ENCODE assay signal across 9 cellular contexts in genomic region chr16:47713225-47713595, GRCh38.
DNase-seq lines count a peak whose midpoint lies in the region; ATAC-seq, FAIRE-seq and TF ChIP-seq lines count a peak whose summit lies in the region.
"Had no signal": no experiment of that assay in that cellular context is flagged by ENCODE, and none has a peak within 500 bp of the region (broad histone marks: within the 10 kb centered on the region; RNA-seq: fewer than 3 reads in every experiment).

No MANE protein-coding gene starts in this region.

- H4K20me1 ChIP-seq in K562 (replicated peaks; ENCODE audit: control insufficient read depth, insufficient read depth, low read length): no peaks in the 10 kb centered on the region

- no peaks in the 10 kb centered on the region for H3K79me2 ChIP-seq in K562 (ENCODE audit: control insufficient read depth, insufficient read depth, low read length)

- no peak for TF ChIP-seq POLR2A in K562 (conservative IDR thresholded peaks at IDR 0.05)

- no peak overlapping the region for H3K4me3 ChIP-seq in K562
- no peak overlapping the region for H3K4me3 ChIP-seq in upper lobe of right lung

- H3K36me3 ChIP-seq in K562 (ENCODE audit: control insufficient read depth, insufficient read depth, low read length) (no peaks in the 10 kb centered on the region), upper lobe of right lung (no peaks in the 10 kb centered on the region)

- peak; percentile 32; the same call in 1 of the 2 replicates for TF ChIP-seq EP300 in K562 (IDR thresholded peaks at IDR 0.05; ENCODE audit: low read length)

- no peaks in the 10 kb centered on the region for H3K9me3 ChIP-seq in K562 (replicated peaks; ENCODE audit: control insufficient read depth, insufficient read depth, low read depth, low read length)
- H3K9me3 ChIP-seq in upper lobe of right lung: no peaks in the 10 kb centered on the region

- H3K27ac ChIP-seq in K562 (ENCODE audit: extremely low read depth, low read depth, low read length) (no peak overlapping the region), upper lobe of right lung (no peak overlapping the region)

- no peak overlapping the region for H2AFZ ChIP-seq in K562 (ENCODE audit: low read depth, low read length)

- H3K4me1 ChIP-seq in K562 (replicated peaks in 1 of 2; ENCODE audit: control insufficient read depth in 2 of 2, insufficient read depth in 2 of 2, low read length in 2 of 2) (peaks cover 0 to 5% of the 10 kb centered on the region in 2 experiments; a peak in 2 of 5 replicates), upper lobe of right lung (no peaks in the 10 kb centered on the region)

- H3K4me2 ChIP-seq in K562 (ENCODE audit: insufficient read depth, low read length): no peak overlapping the region

- TF ChIP-seq CTCF in K562 (IDR thresholded peaks at IDR 0.05 in 2 of 3, conservative IDR thresholded peaks at IDR 0.05 in 1 of 3; ENCODE audit: insufficient read depth in 2 of 3, low read depth in 1 of 3, low read length in 3 of 3) (no peak), upper lobe of right lung (IDR thresholded peaks at IDR 0.05) (no peak)

- H3K27me3 ChIP-seq in K562 (ENCODE audit: control insufficient read depth in 2 of 2, insufficient read depth in 2 of 2, low read length in 2 of 2) (peaks cover 2 to 8% of the 10 kb centered on the region in 2 experiments; a peak in 3 of 5 replicates), upper lobe of right lung (no peaks in the 10 kb centered on the region)

- POLR2A ChIA-PET in K562 (lab: Yijun Ruan, JAX): no interaction called here

- no TSS peak for BruUV-seq in K562 (replicated peaks; lab: Mats Ljungman, UMichigan)

- WGBS in K562 (ENCODE audit: insufficient coverage, low coverage, missing lambda C conversion rate): 0% methylated on average over 6 of the region's 6 CpGs

- no peaks in the 10 kb centered on the region for H3K9me1 ChIP-seq in K562 (ENCODE audit: control insufficient read depth, insufficient read depth, low read length)

- DNase-seq in stimulated activated CD4-positive, alpha-beta T cell treated with anti-CD3 and anti-CD28 coated beads, Interleukin-15, amount 100 ng/mL, for 24 hours: peak; percentile 13
- DNase-seq in stimulated activated CD4-positive, alpha-beta T cell treated with anti-CD3 and anti-CD28 coated beads, Interleukin-4, amount 100 ng/mL, for 1 hour: no peak
- DNase-seq in HK-2 (ENCODE audit: unreplicated experiment) (peak; percentile 16), K562 (ENCODE audit: extremely low read depth in 1 of 4, low spot score in 3 of 4) (peak in 2 of 4 experiments; percentile 14 to 37), upper lobe of right lung (no peak), germinal center (ENCODE audit: low spot score) (no peak)
- no peak for DNase-seq in stimulated activated naive CD4-positive, alpha-beta T cell treated with Interleukin-2 at 50 U/mL for 16 hours (lab: John Stamatoyannopoulos, UW)

- ATAC-seq in K562 (peak; percentile 72), upper lobe of right lung (peak; percentile 53), GM21825 (IDR thresholded peaks at IDR 0.05; ENCODE audit: unreplicated experiment) (no peak)

- CTCF ChIA-PET in K562 (lab: Yijun Ruan, JAX; ENCODE audit: low intra/inter-chr PET ratio): no interaction called here

- no peak for TF ChIP-seq RAD21 in K562 (CRISPR knock-in tag; conservative IDR thresholded peaks at IDR 0.05 in 1 of 2, IDR thresholded peaks at IDR 0.05 in 1 of 2)

- intact Hi-C loops in K562 (cut with micrococcal nuclease): no loop called here
- intact Hi-C loops in upper lobe of right lung (cut with DNase I): no loop called here

- no peak overlapping the region for H3K9ac ChIP-seq in K562 (ENCODE audit: insufficient read depth in 1 of 2, low read depth in 2 of 2, low read length in 2 of 2)

- in situ Hi-C loops in K562 (cut with MboI): no loop called here

- no peak for FAIRE-seq in K562 (lab: Jason Lieb, UNC)
- FAIRE-seq: frontal cortex had no signal

TF ChIP-seq in K562, 482 proteins besides CTCF, POLR2A, EP300 and RAD21:
- TF ChIP-seq TEAD4 (IDR thresholded peaks at IDR 0.05; ENCODE audit: low read length) (0 out of 2 replicates have a peak, but pooled peaks have one; percentile 33), TEAD4 (CRISPR knock-in tag; IDR thresholded peaks at IDR 0.05; ENCODE audit: borderline replicate concordance) (no peak), DEAF1 (CRISPR knock-in tag; IDR thresholded peaks at IDR 0.05) (no peak), TCF3 (CRISPR knock-in tag; IDR thresholded peaks at IDR 0.05) (peak; percentile 44), CTBP1 (IDR thresholded peaks at IDR 0.05; ENCODE audit: borderline replicate concordance) (peak; percentile 52; the same call in 1 of the 2 replicates), ELF4 (CRISPR knock-in tag; IDR thresholded peaks at IDR 0.05) (no peak), EHMT2 (IDR thresholded peaks at IDR 0.05) (no peak), SNRNP70 (optimal IDR thresholded peaks at IDR 0.05; ENCODE audit: low read depth, low read length) (no peak), ZNF217 (CRISPR knock-in tag; IDR thresholded peaks at IDR 0.05) (no peak), CBFA2T2 (conservative IDR thresholded peaks at IDR 0.05) (peak; percentile 53), POLR2H (tag; IDR thresholded peaks at IDR 0.05; ENCODE audit: low read depth) (no peak), NR2F6 (CRISPR knock-in tag; IDR thresholded peaks at IDR 0.05) (no peak), ZNF76 (CRISPR knock-in tag; IDR thresholded peaks at IDR 0.05; ENCODE audit: borderline replicate concordance) (no peak), ZNF134 (CRISPR knock-in tag; conservative IDR thresholded peaks at IDR 0.05) (no peak), KDM1A (IDR thresholded peaks at IDR 0.05) (peak; percentile 81 to 82), RBM39 (optimal IDR thresholded peaks at IDR 0.05; ENCODE audit: low read depth, low read length) (no peak), ARID1B (IDR thresholded peaks at IDR 0.05) (peak; percentile 36; the same call in 1 of the 2 replicates), ZNF354B (CRISPR knock-in tag; IDR thresholded peaks at IDR 0.05) (no peak), FOSL1 (tag; conservative IDR thresholded peaks at IDR 0.05) (0 out of 2 replicates have a peak, but pooled peaks have one; percentile 22), ILF3 (IDR thresholded peaks at IDR 0.05; ENCODE audit: borderline replicate concordance) (no peak), JUND (IDR thresholded peaks at IDR 0.05; ENCODE audit: borderline replicate concordance, low read depth, low read length) (peak; percentile 41; the same call in 1 of the 2 replicates), JUND (tag; IDR thresholded peaks at IDR 0.05; ENCODE audit: borderline replicate concordance, low read depth, low read length) (no peak), NFE2 (IDR thresholded peaks at IDR 0.05; ENCODE audit: low read depth) (0 out of 2 replicates have a peak, but pooled peaks have one; percentile 18), NCOA1 (IDR thresholded peaks at IDR 0.05; ENCODE audit: low read depth) (no peak), SMARCE1 (IDR thresholded peaks at IDR 0.05) (peak; percentile 27; the same call in 1 of the 2 replicates), RCOR1 (IDR thresholded peaks at IDR 0.05; ENCODE audit: borderline replicate concordance in 1 of 2, low read depth in 2 of 2, low read length in 2 of 2) (peak in 1 of 2 experiments; percentile 71; a peak in 2 of 4 replicates), POLR2AphosphoS2 (IDR thresholded peaks at IDR 0.05; ENCODE audit: low read length) (no peak), EGR1 (conservative IDR thresholded peaks at IDR 0.05) (peak; percentile 50; the same call in 1 of the 2 replicates), HLTF (IDR thresholded peaks at IDR 0.05) (no peak), RB1 (IDR thresholded peaks at IDR 0.05; ENCODE audit: low read depth) (no peak), CBFA2T3 (IDR thresholded peaks at IDR 0.05) (peak; percentile 80)

Comparison
In these comparisons a context has a peak if more than half of its experiments do, and no peak if none do; other contexts are left out.
1. DNase-seq: peak in stimulated activated CD4-positive, alpha-beta T cell treated with anti-CD3 and anti-CD28 coated beads, Interleukin-15, amount 100 ng/mL, for 24 hours (single experiment) and HK-2 (single experiment); none in stimulated activated CD4-positive, alpha-beta T cell treated with anti-CD3 and anti-CD28 coated beads, Interleukin-4, amount 100 ng/mL, for 1 hour (single experiment), upper lobe of right lung (single experiment), germinal center (single experiment) and stimulated activated naive CD4-positive, alpha-beta T cell treated with Interleukin-2 at 50 U/mL for 16 hours (single experiment).